In genomic region chrX:40266490-40267333, GRCh38 we compare ENCODE assay signal across 8 cellular contexts.
DNase-seq lines count a peak whose midpoint lies in the region; ATAC-seq, FAIRE-seq and TF ChIP-seq lines count a peak whose summit lies in the region.

No MANE protein-coding gene starts in this region.

- H3K9me3 Mint-ChIP-seq in activated naive CD8-positive, alpha-beta T cell treated with anti-CD3 and anti-CD28 coated beads, Interleukin-2, amount 50 U/mL, for 24 hours, result no peaks in the 10 kb centered on the region

- intact Hi-C loops in cardiac septum (cut with DNase I), result loop anchor here (5.0 kb wide), 7 partner anchors 89 to 529 kb away; no protein-coding TSS in a partner anchor

- H3K4me2 ChIP-seq in parathyroid adenoma (ENCODE audit: low read length), result peak overlapping the region; percentile 60

- H3K27me3 Mint-ChIP-seq in activated naive CD8-positive, alpha-beta T cell treated with anti-CD3 and anti-CD28 coated beads, Interleukin-2, amount 50 U/mL, for 24 hours, result no peaks in the 10 kb centered on the region

- H3K27ac Mint-ChIP-seq in activated naive CD8-positive, alpha-beta T cell treated with anti-CD3 and anti-CD28 coated beads, Interleukin-2, amount 50 U/mL, for 24 hours, result no peak overlapping the region

- H3K4me1 ChIP-seq in parathyroid adenoma, result peaks cover 3% of the 10 kb centered on the region

- H3K4me1 Mint-ChIP-seq in activated naive CD8-positive, alpha-beta T cell treated with anti-CD3 and anti-CD28 coated beads, Interleukin-2, amount 50 U/mL, for 24 hours, result peaks cover 11% of the 10 kb centered on the region

- H3K9me3 ChIP-seq in SK-N-MC (ENCODE audit: low read depth, low read length), result no peaks in the 10 kb centered on the region
- no peaks in the 10 kb centered on the region for H3K9me3 ChIP-seq in parathyroid adenoma (ENCODE audit: control insufficient read depth, low read length)

- DNase-seq in GDM1 (lab: John Stamatoyannopoulos, UW) (peak; percentile 46), SK-N-MC (ENCODE audit: low read depth, low spot score) (no peak), cardiac septum (ENCODE audit: low spot score) (peak; percentile 86), urothelium cell line (ENCODE audit: low spot score) (peak; percentile 83)
- peak; percentile 61 for DNase-seq in activated naive CD8-positive, alpha-beta T cell treated with anti-CD3 and anti-CD28 coated beads, Interleukin-2, amount 50 U/mL, for 24 hours
- DNase-seq in NK-92 treated with Interleukin-12 subunit alpha and Interleukin-12 subunit beta, amount 100 ng/mL, for 24 hours (lab: John Stamatoyannopoulos, UW), result no peak

- H3K79me2 ChIP-seq in parathyroid adenoma, result no peaks in the 10 kb centered on the region

- TF ChIP-seq CTCF in LNCAP (IDR thresholded peaks at IDR 0.05), result peak; percentile 60
- peak; percentile 76 for TF ChIP-seq CTCF in parathyroid adenoma (IDR thresholded peaks at IDR 0.05)

- no peaks in the 10 kb centered on the region for H3K36me3 ChIP-seq in SK-N-MC (ENCODE audit: insufficient read depth, low read length)
- no peaks in the 10 kb centered on the region for H3K36me3 ChIP-seq in parathyroid adenoma (ENCODE audit: control insufficient read depth, insufficient read depth, low read length)

- peak overlapping the region; percentile 62 for H3K4me3 Mint-ChIP-seq in activated naive CD8-positive, alpha-beta T cell treated with anti-CD3 and anti-CD28 coated beads, Interleukin-2, amount 50 U/mL, for 24 hours

- no peaks in the 10 kb centered on the region for H3K36me3 Mint-ChIP-seq in activated naive CD8-positive, alpha-beta T cell treated with anti-CD3 and anti-CD28 coated beads, Interleukin-2, amount 50 U/mL, for 24 hours (ENCODE audit: low read depth)

- ATAC-seq in activated naive CD8-positive, alpha-beta T cell treated with anti-CD3 and anti-CD28 coated beads, Interleukin-2, amount 50 U/mL, for 24 hours, result peak; percentile 72

- no peak overlapping the region for H3K27ac ChIP-seq in SK-N-MC
- H3K27ac ChIP-seq in parathyroid adenoma, result peak overlapping the region; percentile 24

- no peak overlapping the region for H3K9ac ChIP-seq in SK-N-MC (ENCODE audit: insufficient read length)
- H3K9ac ChIP-seq in parathyroid adenoma, result no peak overlapping the region

- H3K27me3 ChIP-seq in parathyroid adenoma (ENCODE audit: control insufficient read depth, insufficient read depth, low read length), result no peaks in the 10 kb centered on the region

- FAIRE-seq in urothelium cell line (lab: Jason Lieb, UNC), result no peak

- H3K4me3 ChIP-seq in SK-N-MC (peak overlapping the region; percentile 51), parathyroid adenoma (ENCODE audit: low read depth, low read length) (peak overlapping the region; percentile 43)

- H2AFZ ChIP-seq in parathyroid adenoma, result peak overlapping the region; percentile 88

Comparison
In these comparisons a context has a peak if more than half of its experiments do, and no peak if none do; other contexts are left out.
1. DNase-seq: peak in GDM1 (single experiment), activated naive CD8-positive, alpha-beta T cell treated with anti-CD3 and anti-CD28 coated beads, Interleukin-2, amount 50 U/mL, for 24 hours (single experiment), cardiac septum (single experiment) and urothelium cell line (single experiment); none in SK-N-MC (single experiment) and NK-92 treated with Interleukin-12 subunit alpha and Interleukin-12 subunit beta, amount 100 ng/mL, for 24 hours (single experiment).